In the genomic region with DNA sequence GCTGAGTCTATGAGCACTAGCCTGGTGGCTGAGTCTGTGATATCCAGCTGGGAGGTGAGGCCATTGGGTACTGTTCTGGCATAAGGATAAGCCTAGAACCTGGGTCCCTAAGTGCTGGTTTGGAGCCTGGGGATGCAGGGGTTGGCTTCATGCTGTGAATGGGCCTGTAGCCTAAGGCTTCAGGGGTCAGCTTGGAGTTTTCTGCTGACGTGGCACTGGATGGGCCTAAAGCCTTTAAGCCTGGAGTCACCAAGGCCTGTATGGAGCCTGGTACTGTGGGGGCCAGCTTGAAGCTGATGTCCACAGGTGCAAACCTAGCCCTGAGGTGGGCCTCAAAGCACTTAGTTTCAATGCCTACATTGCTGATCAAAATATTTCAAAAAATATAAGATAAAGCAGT, we compare ENCODE assay signal across 26 cellular contexts.
DNase-seq lines count a peak whose midpoint lies in the region; ATAC-seq, FAIRE-seq and TF ChIP-seq lines count a peak whose summit lies in the region.
"Had no signal": no experiment of that assay in that cellular context is flagged by ENCODE, and none has a peak within 500 bp of the region (broad histone marks: within the 10 kb centered on the region; RNA-seq: fewer than 3 reads in every experiment).

No MANE protein-coding gene starts in this region.

- no peaks in the 10 kb centered on the region for H3K9me3 Mint-ChIP-seq in activated T-cell treated with anti-CD3 and anti-CD28 coated beads, Interleukin-2, amount 50 U/mL, for 24 hours
- H3K9me3 Mint-ChIP-seq: CD8-positive, alpha-beta T cell had no signal

- no peaks in the 10 kb centered on the region for H3K9me1 ChIP-seq in IMR-90 (ENCODE audit: insufficient read depth, low read length)

- CTCF ChIA-PET in A549 (lab: Yijun Ruan, JAX), result no interaction called here
- CTCF ChIA-PET in IMR-90 (lab: Yijun Ruan, JAX), result no interaction called here

- in situ Hi-C loops in IMR-90 (cut with MboI; ENCODE audit: low sequenced_read_pairs), result no loop called here

- no peaks in the 10 kb centered on the region for H3K79me1 ChIP-seq in IMR-90 (ENCODE audit: low read depth in 1 of 2, low read length in 2 of 2)

- H3K27ac ChIP-seq in A549 (no peak overlapping the region), IMR-90 (ENCODE audit: insufficient read depth, low read length) (no peak overlapping the region), spleen (no peak overlapping the region)
- H3K27ac ChIP-seq: BLaER1 treated with 17β-estradiol and CSF1 and Interleukin-3, amounts not matched to agents 10 nM and 100 nM; C4-2B had no signal

- H2AK5ac ChIP-seq in IMR-90 (ENCODE audit: low read depth, low read length), result no peak overlapping the region

- no peak overlapping the region for H3K56ac ChIP-seq in IMR-90 (ENCODE audit: extremely low read depth, insufficient read depth, low read length)

- POLR2A ChIA-PET in A549 (lab: Yijun Ruan, JAX), result no interaction called here
- POLR2A ChIA-PET in IMR-90 (lab: Charles Lee; ENCODE audit: unreplicated experiment), result no interaction called here

- H3K4me3 ChIP-seq in A549 (no peak overlapping the region), IMR-90 (ENCODE audit: insufficient read depth, low read depth, low read length) (no peak overlapping the region), spleen (no peak overlapping the region)
- H3K4me3 ChIP-seq: BLaER1 treated with 17β-estradiol and CSF1 and Interleukin-3, amounts not matched to agents 10 nM and 100 nM; GM12878 had no signal

- H3K4me1 Mint-ChIP-seq in activated T-cell treated with anti-CD3 and anti-CD28 coated beads, Interleukin-2, amount 50 U/mL, for 24 hours (ENCODE audit: low read depth), result no peaks in the 10 kb centered on the region
- H3K4me1 Mint-ChIP-seq: B cell had no signal

- no peak overlapping the region for H4K5ac ChIP-seq in IMR-90 (ENCODE audit: low read depth, low read length)

- no peak overlapping the region for H2BK120ac ChIP-seq in IMR-90 (ENCODE audit: low read depth, low read length)

- no peaks in the 10 kb centered on the region for H4K20me1 ChIP-seq in IMR-90 (ENCODE audit: insufficient read depth, low read length)

- no peak for TF ChIP-seq CTCF in A549 (IDR thresholded peaks at IDR 0.05)
- TF ChIP-seq CTCF in IMR-90 (conservative IDR thresholded peaks at IDR 0.05; ENCODE audit: low read depth, low read length), result no peak
- TF ChIP-seq CTCF in spleen (IDR thresholded peaks at IDR 0.05 in 8 of 11, conservative IDR thresholded peaks at IDR 0.05 in 3 of 11), result no peak

- no peak overlapping the region for H2AK9ac ChIP-seq in IMR-90 (replicated peaks; ENCODE audit: low read depth, low read length, poor library complexity)

- H3K18ac ChIP-seq in IMR-90 (ENCODE audit: low read depth, low read length), result no peak overlapping the region

- no peak overlapping the region for H2BK20ac ChIP-seq in IMR-90 (ENCODE audit: low read depth, low read length)

- H3K9me3 ChIP-seq in A549, result no peaks in the 10 kb centered on the region
- H3K9me3 ChIP-seq in IMR-90 (ENCODE audit: control insufficient read depth, insufficient read depth, low read length), result no peaks in the 10 kb centered on the region; the same call in 1 of the 2 replicates
- no peaks in the 10 kb centered on the region for H3K9me3 ChIP-seq in spleen
- H3K9me3 ChIP-seq: BLaER1 treated with 17β-estradiol and CSF1 and Interleukin-3, amounts not matched to agents 10 nM and 100 nM; Caco-2 had no signal

- no peak overlapping the region for H3K4ac ChIP-seq in IMR-90 (ENCODE audit: low read depth, low read length)

- H3K4me2 ChIP-seq in A549, result no peak overlapping the region
- H3K4me2 ChIP-seq in IMR-90 (ENCODE audit: low read depth, low read length), result no peak overlapping the region
- H3K4me2 ChIP-seq: BLaER1 treated with 17β-estradiol and CSF1 and Interleukin-3, amounts not matched to agents 10 nM and 100 nM had no signal

- H3K14ac ChIP-seq in IMR-90 (replicated peaks; ENCODE audit: low read depth, low read length), result no peak overlapping the region

- ATAC-seq in A549 (no peak), IMR-90 (ENCODE audit: low read depth) (no peak)
- ATAC-seq: CD8-positive, alpha-beta T cell; GM12878 had no signal

- H3K23ac ChIP-seq in IMR-90 (ENCODE audit: low read depth, low read length), result no peak overlapping the region

- H2BK5ac ChIP-seq in IMR-90 (ENCODE audit: low read depth, low read length, poor library complexity, severe bottlenecking), result no peak overlapping the region

- FAIRE-seq in A549 (lab: Jason Lieb, UNC), result no peak
- FAIRE-seq: A204.1, D721Med, GM12878, GM12892, GM18507 had no signal

- peaks cover 3% of the 10 kb centered on the region for H3K27me3 Mint-ChIP-seq in activated T-cell treated with anti-CD3 and anti-CD28 coated beads, Interleukin-2, amount 50 U/mL, for 24 hours
- H3K27me3 Mint-ChIP-seq: B cell; CD4-positive, alpha-beta T cell had no signal

- WGBS in A549 (ENCODE audit: missing lambda C conversion rate), result no CpG with 5 or more reads among the region's 1 CpG
- WGBS in IMR-90 (ENCODE audit: extremely low coverage in 2 of 2, insufficient read length in 1 of 2), 2 experiments, result no CpG with 5 or more reads among the region's 1 CpG
- 40 to 100% (median 62%) methylated on average over 1 of the region's 1 CpG; no CpG with 5 or more reads in 1 of the 5 donors for WGBS in spleen, 5 donors

- H3K4me1 ChIP-seq in A549 (no peaks in the 10 kb centered on the region), IMR-90 (ENCODE audit: control insufficient read depth, insufficient read depth, low read length) (no peaks in the 10 kb centered on the region), spleen (no peaks in the 10 kb centered on the region)
- H3K4me1 ChIP-seq: BLaER1 treated with 17β-estradiol and CSF1 and Interleukin-3, amounts not matched to agents 10 nM and 100 nM; Caco-2 had no signal

- BruUV-seq in IMR-90 (replicated peaks; lab: Mats Ljungman, UMichigan), result no TSS peak

- H3K4me3 Mint-ChIP-seq in activated T-cell treated with anti-CD3 and anti-CD28 coated beads, Interleukin-2, amount 50 U/mL, for 24 hours, result no peak overlapping the region
- H3K4me3 Mint-ChIP-seq: B cell; CD4-positive, alpha-beta T cell; CD8-positive, alpha-beta T cell had no signal

- no peaks in the 10 kb centered on the region for H3K36me3 ChIP-seq in IMR-90 (ENCODE audit: control insufficient read depth, insufficient read depth, low read length)
- no peaks in the 10 kb centered on the region for H3K36me3 ChIP-seq in spleen
- H3K36me3 ChIP-seq: BLaER1 treated with 17β-estradiol and CSF1 and Interleukin-3, amounts not matched to agents 10 nM and 100 nM had no signal

- H3K27ac Mint-ChIP-seq in activated T-cell treated with anti-CD3 and anti-CD28 coated beads, Interleukin-2, amount 50 U/mL, for 24 hours, result no peak overlapping the region
- H3K27ac Mint-ChIP-seq: B cell; CD4-positive, alpha-beta T cell; CD8-positive, alpha-beta T cell had no signal

- TF ChIP-seq POLR2A in A549 (IDR thresholded peaks at IDR 0.05; ENCODE audit: low read length) (no peak), IMR-90 (IDR thresholded peaks at IDR 0.05; ENCODE audit: low read depth, low read length) (no peak), spleen (IDR thresholded peaks at IDR 0.05) (no peak)

- H2BK15ac ChIP-seq in IMR-90 (ENCODE audit: low read depth, low read length), result no peak overlapping the region

- no peaks in the 10 kb centered on the region for H3K36me3 Mint-ChIP-seq in activated T-cell treated with anti-CD3 and anti-CD28 coated beads, Interleukin-2, amount 50 U/mL, for 24 hours (ENCODE audit: low read depth)
- H3K36me3 Mint-ChIP-seq: CD8-positive, alpha-beta T cell had no signal

- no peak overlapping the region for H4K8ac ChIP-seq in IMR-90 (ENCODE audit: low read depth in 2 of 2, low read length in 2 of 2)

- TF ChIP-seq EP300 in A549 (IDR thresholded peaks at IDR 0.05), result no peak

- no peak overlapping the region for H3K9ac ChIP-seq in IMR-90 (ENCODE audit: low read depth, low read length)
- H3K9ac ChIP-seq: BLaER1 treated with 17β-estradiol and CSF1 and Interleukin-3, amounts not matched to agents 10 nM and 100 nM had no signal

- intact Hi-C loops in IMR-90 (cut with micrococcal nuclease), result loop anchor here (5.0 kb wide), 1 partner anchor 1596 kb away; no protein-coding TSS in a partner anchor
- intact Hi-C loops in spleen (cut with DNase I; ENCODE audit: low total_unique reads), result no loop called here

- TF ChIP-seq RAD21 in A549 (conservative IDR thresholded peaks at IDR 0.05 in 1 of 2, IDR thresholded peaks at IDR 0.05 in 1 of 2) (no peak), IMR-90 (IDR thresholded peaks at IDR 0.05; ENCODE audit: low read length) (no peak)

- H3K27me3 ChIP-seq in IMR-90 (ENCODE audit: control insufficient read depth, insufficient read depth, low read length), result no peaks in the 10 kb centered on the region
- no peaks in the 10 kb centered on the region for H3K27me3 ChIP-seq in spleen (replicated peaks in 1 of 7)

- DNase-seq in A549 (ENCODE audit: low read depth in 1 of 2, low spot score in 1 of 2) (no peak), IMR-90 (no peak), spleen (peak; percentile 41), NCI-H128 (lab: John Stamatoyannopoulos, UW; ENCODE audit: unreplicated experiment) (no peak)
- DNase-seq in activated T-cell treated with anti-CD3 and anti-CD28 coated beads, Interleukin-2, amount 50 U/mL, for 24 hours, result no peak
- DNase-seq: 8988T; AML-193; Caco-2; Calu3; CD4-positive, alpha-beta T cell; CD8-positive, alpha-beta T cell; DMS 273 treated with DMSO at 0.1 percent for 48 hours; DMS153; DMS53; DMS79; DND-41; EL; GDM1 had no signal

- no peak overlapping the region for H4K91ac ChIP-seq in IMR-90 (ENCODE audit: insufficient read depth, low read depth, low read length)

- dilution Hi-C loops in IMR-90 (cut with HindIII; ENCODE audit: low sequenced_read_pairs, unreplicated experiment), result no loop called here

- H2AFZ ChIP-seq in IMR-90 (replicated peaks; ENCODE audit: low read length, poor library complexity), result no peak overlapping the region

TF ChIP-seq in A549, 52 proteins besides CTCF, POLR2A, EP300 and RAD21:
- TF ChIP-seq MAFK (IDR thresholded peaks at IDR 0.05; ENCODE audit: partially characterized antibody), result peak; percentile 10
- TF ChIP-seq NFE2L2 (conservative IDR thresholded peaks at IDR 0.05; ENCODE audit: low read length), result no peak

TF ChIP-seq in IMR-90, 13 proteins besides CTCF, POLR2A, EP300 and RAD21:
- peak; percentile 55; the same call in 1 of the 2 replicates for TF ChIP-seq MAFK (IDR thresholded peaks at IDR 0.05; ENCODE audit: low read depth, low read length)
- no peak for TF ChIP-seq FOS (IDR thresholded peaks at IDR 0.05; ENCODE audit: low read depth, low read length)
